16 cellular contexts compared by ENCODE assay signal in the genomic region with DNA sequence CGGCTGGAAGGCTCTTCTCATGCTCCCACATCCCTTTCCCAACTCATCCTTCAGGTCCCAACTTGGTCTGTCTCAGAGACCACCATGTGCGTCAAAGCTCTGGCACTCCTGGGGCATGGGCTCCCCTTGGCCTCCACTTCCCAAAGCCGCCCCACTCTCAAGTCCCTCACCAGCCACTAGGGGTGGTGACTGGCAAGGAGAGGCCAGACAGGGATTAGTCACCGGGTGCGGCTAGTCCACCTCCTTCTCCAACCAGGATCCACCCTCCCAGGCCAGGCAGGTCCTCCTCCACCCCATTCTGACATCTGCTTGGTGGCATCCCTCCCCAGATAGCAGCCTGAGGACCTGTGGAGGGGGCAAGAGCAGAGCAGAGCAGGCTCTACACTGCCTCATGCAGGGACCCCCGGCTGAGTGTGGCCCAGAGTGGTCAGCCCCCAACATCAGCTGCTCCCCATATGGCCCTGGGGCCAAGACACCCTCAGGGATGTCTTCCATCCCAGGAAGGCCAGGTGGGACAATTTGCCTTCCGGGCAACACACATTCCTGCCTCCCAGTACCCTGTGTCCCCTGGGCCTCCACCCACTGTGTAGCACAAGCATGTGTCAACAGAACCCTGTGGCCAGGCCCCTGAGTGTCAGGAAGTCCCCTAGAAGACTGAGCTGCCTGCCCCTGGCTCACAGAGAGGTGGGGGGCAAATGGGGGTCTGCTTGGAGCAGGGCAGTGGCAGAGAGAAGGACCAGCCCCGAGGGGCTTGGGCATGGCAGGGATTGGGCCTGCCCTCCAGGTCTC. TPM values are rescaled to one million over a fixed set of nuclear protein-coding genes. Genes with fewer than 3 reads are reported as not detected.
A peak's percentile ranks its signal among the peaks of the same experiment; 100 is the strongest.
DNase-seq lines count a peak whose midpoint lies in the region; ATAC-seq, FAIRE-seq and TF ChIP-seq lines count a peak whose summit lies in the region.
"Had no signal": no experiment of that assay in that cellular context is flagged by ENCODE, and none has a peak within 500 bp of the region (broad histone marks: within the 10 kb centered on the region; RNA-seq: fewer than 3 reads in every experiment).

No MANE protein-coding gene starts in this region.

- no peak overlapping the region for H3K9ac ChIP-seq in adipocyte (ENCODE audit: low read length)

- H3K36me3 ChIP-seq in adipocyte (ENCODE audit: control insufficient read depth, insufficient read depth, low read length, severe bottlenecking) (no peaks in the 10 kb centered on the region), kidney epithelial cell (ENCODE audit: control insufficient read depth, insufficient read depth, low read length) (no peaks in the 10 kb centered on the region)

- no peak for FAIRE-seq in H54 (lab: Jason Lieb, UNC)
- FAIRE-seq in D721Med (lab: Jason Lieb, UNC) = no peak

- TF ChIP-seq POLR2A in H54 (IDR thresholded peaks at IDR 0.05; ENCODE audit: low read depth, low read length) = no peak

- ATAC-seq in GM19467 (IDR thresholded peaks at IDR 0.05; ENCODE audit: unreplicated experiment) = no peak
- ATAC-seq: naive thymus-derived CD8-positive, alpha-beta T cell had no signal

- DNase-seq in AG20443 (ENCODE audit: low spot score) = peak; percentile 72
- peak; percentile 94 for DNase-seq in H54 (ENCODE audit: insufficient read length, low spot score)
- DNase-seq in adipocyte (ENCODE audit: low read depth) = peak; percentile 13
- no peak for DNase-seq in kidney epithelial cell (ENCODE audit: low read depth)
- no peak for DNase-seq in globus pallidus (ENCODE audit: low spot score)
- no peak for DNase-seq in D721Med (ENCODE audit: insufficient read length, low spot score)
- no peak for DNase-seq in iPS-NIHi7 (ENCODE audit: extremely low spot score)
- DNase-seq: activated naive CD4-positive, alpha-beta T cell treated with anti-CD3 and anti-CD28 coated beads, Interleukin-2, amount 10 ng/mL, durations not matched to agents 7 days and 5 days; CD4-positive, CD25-positive, alpha-beta regulatory T cell; foreskin melanocyte; MV-4-11; naive thymus-derived CD8-positive, alpha-beta T cell; NCI-H510A treated with DMSO at 0.1 percent for 48 hours; retina had no signal

- TF ChIP-seq CTCF in kidney epithelial cell (IDR thresholded peaks at IDR 0.05; ENCODE audit: insufficient read depth, low read length, poor library complexity, severe bottlenecking) = peak; percentile 22
- TF ChIP-seq CTCF in D721Med (IDR thresholded peaks at IDR 0.05; ENCODE audit: insufficient read depth, missing control alignments) = no peak

- H3K9me3 ChIP-seq in adipocyte (ENCODE audit: control insufficient read depth, low read length) = no peaks in the 10 kb centered on the region

- peaks cover 17% of the 10 kb centered on the region for H3K27me3 ChIP-seq in adipocyte (replicated peaks; ENCODE audit: control insufficient read depth, insufficient read depth, low read length)
- H3K27me3 ChIP-seq in kidney epithelial cell (ENCODE audit: control insufficient read depth, insufficient read depth, low read length) = peaks cover 19% of the 10 kb centered on the region

- no peaks in the 10 kb centered on the region for H3K4me1 ChIP-seq in adipocyte (ENCODE audit: control insufficient read depth, insufficient read depth, low read length)

- H3K4me3 ChIP-seq in adipocyte (ENCODE audit: low read length) (no peak overlapping the region), kidney epithelial cell (ENCODE audit: low read depth, low read length) (no peak overlapping the region)

RNA-seq across cellular contexts. Expression of a gene that starts 29.2 kb away (rescaled TPM):
- total RNA-seq in kidney epithelial cell = 54.3 and 54.8 TPM in 2 replicates

RNA-seq across cellular contexts. Expression of a gene that starts 49.0 kb away (rescaled TPM):
- 12.8 and 19.2 TPM in 2 replicates for total RNA-seq in kidney epithelial cell
- total RNA-seq: activated CD8-positive, alpha-beta memory T cell treated with anti-CD3 and anti-CD28 coated beads for 36 hours; CD4-positive, CD25-positive, alpha-beta regulatory T cell; naive thymus-derived CD8-positive, alpha-beta T cell had no signal

Comparison
In these comparisons a context has a peak if more than half of its experiments do, and no peak if none do; other contexts are left out.
1. DNase-seq: peak in AG20443 (single experiment), H54 (single experiment) and adipocyte (single experiment); none in kidney epithelial cell (single experiment), globus pallidus (single experiment), D721Med (single experiment) and iPS-NIHi7 (single experiment).